Comparison of ENCODE assay signal across 28 cellular contexts in genomic region chr1:115419571-115419970, GRCh38.
"Had no signal": no experiment of that assay in that cellular context is flagged by ENCODE, and none has a peak within 500 bp of the region (broad histone marks: within the 10 kb centered on the region; RNA-seq: fewer than 3 reads in every experiment).

No MANE protein-coding gene starts in this region.

- ATAC-seq: effector memory CD8-positive, alpha-beta T cell; esophagus mucosa; foreskin keratinocyte; gastrocnemius medialis; gastroesophageal sphincter; heart left ventricle; heart right ventricle had no signal

- H3K36me3 ChIP-seq: colonic mucosa, esophagus squamous epithelium, gastrocnemius medialis, gastroesophageal sphincter, heart left ventricle, heart right ventricle had no signal

- DNase-seq: colonic mucosa; cortex of kidney; dermis blood vessel endothelial cell; dorsolateral prefrontal cortex; effector CD4-positive, alpha-beta T cell; effector CD8-positive, alpha-beta T cell; effector memory CD4-positive, alpha-beta T cell; effector memory CD8-positive, alpha-beta T cell; endodermal cell; erythroblast; esophagus squamous epithelium; foreskin fibroblast; foreskin keratinocyte; foreskin melanocyte; gastrocnemius medialis; glutamatergic neuron; head of caudate nucleus; heart left ventricle; heart right ventricle had no signal

- H3K79me2 ChIP-seq: hepatocyte had no signal

- H3K9me3 ChIP-seq: colonic mucosa, esophagus squamous epithelium, gastrocnemius medialis, gastroesophageal sphincter, heart right ventricle had no signal

- H3K4me2 ChIP-seq: hepatocyte had no signal

- H3K4me1 ChIP-seq: colonic mucosa, esophagus squamous epithelium, foreskin keratinocyte, gastrocnemius medialis, gastroesophageal sphincter, heart left ventricle, heart right ventricle had no signal

- H3K27ac ChIP-seq: colonic mucosa, coronary artery, dorsolateral prefrontal cortex, epithelial cell of prostate, esophagus squamous epithelium, foreskin keratinocyte, gastrocnemius medialis, gastroesophageal sphincter, heart left ventricle, heart right ventricle, hepatocyte had no signal

- H3K27me3 ChIP-seq: colonic mucosa, foreskin keratinocyte, gastrocnemius medialis, gastroesophageal sphincter, heart left ventricle, heart right ventricle, hepatocyte had no signal

- H2AFZ ChIP-seq: hepatocyte had no signal

- FAIRE-seq: colon, endometrium, endothelial cell of umbilical vein, frontal cortex had no signal

- H3K4me3 ChIP-seq: colonic mucosa, coronary artery, dorsolateral prefrontal cortex, esophagus squamous epithelium, gastrocnemius medialis, gastroesophageal sphincter, heart left ventricle, heart right ventricle, hepatocyte had no signal
